Comparison of ENCODE assay signal across 1 cellular context in genomic region chr6:94463306-94463705, GRCh38.
TF ChIP-seq lines count a peak whose summit lies in the region.

No MANE protein-coding gene starts in this region.

TF ChIP-seq in WTC11, 78 proteins besides CTCF, POLR2A, EP300 and RAD21:
- TF ChIP-seq MXD4 (CRISPR knock-in tag; IDR thresholded peaks at IDR 0.05; ENCODE audit: borderline replicate concordance) (no peak), ZNF416 (CRISPR knock-in tag; IDR thresholded peaks at IDR 0.05) (no peak), AFF4 (CRISPR knock-in tag; IDR thresholded peaks at IDR 0.05; ENCODE audit: borderline replicate concordance) (no peak), CBFB (CRISPR knock-in tag; IDR thresholded peaks at IDR 0.05; ENCODE audit: low read depth) (no peak), FOXP1 (CRISPR knock-in tag; IDR thresholded peaks at IDR 0.05; ENCODE audit: borderline replicate concordance) (no peak), TP53 (CRISPR knock-in tag; IDR thresholded peaks at IDR 0.05) (no peak), JAZF1 (CRISPR knock-in tag; IDR thresholded peaks at IDR 0.05) (no peak), SMAD3 (CRISPR knock-in tag; IDR thresholded peaks at IDR 0.05; ENCODE audit: borderline replicate concordance) (no peak), GTF2I (CRISPR knock-in tag; conservative IDR thresholded peaks at IDR 0.05) (no peak), EMX1 (CRISPR knock-in tag; IDR thresholded peaks at IDR 0.05) (no peak), FOXJ3 (CRISPR knock-in tag; IDR thresholded peaks at IDR 0.05; ENCODE audit: borderline replicate concordance) (no peak), USF2 (CRISPR knock-in tag; IDR thresholded peaks at IDR 0.05) (no peak), ZNF317 (CRISPR knock-in tag; IDR thresholded peaks at IDR 0.05; ENCODE audit: borderline replicate concordance, low read depth) (no peak)
- TF ChIP-seq, protein P1, sequence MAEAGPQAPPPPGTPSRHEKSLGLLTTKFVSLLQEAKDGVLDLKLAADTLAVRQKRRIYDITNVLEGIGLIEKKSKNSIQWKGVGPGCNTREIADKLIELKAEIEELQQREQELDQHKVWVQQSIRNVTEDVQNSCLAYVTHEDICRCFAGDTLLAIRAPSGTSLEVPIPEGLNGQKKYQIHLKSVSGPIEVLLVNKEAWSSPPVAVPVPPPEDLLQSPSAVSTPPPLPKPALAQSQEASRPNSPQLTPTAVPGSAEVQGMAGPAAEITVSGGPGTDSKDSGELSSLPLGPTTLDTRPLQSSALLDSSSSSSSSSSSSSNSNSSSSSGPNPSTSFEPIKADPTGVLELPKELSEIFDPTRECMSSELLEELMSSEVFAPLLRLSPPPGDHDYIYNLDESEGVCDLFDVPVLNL (CRISPR knock-in tag; IDR thresholded peaks at IDR 0.05; ENCODE audit: borderline replicate concordance, low read depth) = no peak
- TF ChIP-seq, protein P2, sequence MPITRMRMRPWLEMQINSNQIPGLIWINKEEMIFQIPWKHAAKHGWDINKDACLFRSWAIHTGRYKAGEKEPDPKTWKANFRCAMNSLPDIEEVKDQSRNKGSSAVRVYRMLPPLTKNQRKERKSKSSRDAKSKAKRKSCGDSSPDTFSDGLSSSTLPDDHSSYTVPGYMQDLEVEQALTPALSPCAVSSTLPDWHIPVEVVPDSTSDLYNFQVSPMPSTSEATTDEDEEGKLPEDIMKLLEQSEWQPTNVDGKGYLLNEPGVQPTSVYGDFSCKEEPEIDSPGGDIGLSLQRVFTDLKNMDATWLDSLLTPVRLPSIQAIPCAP (CRISPR knock-in tag; IDR thresholded peaks at IDR 0.05) = no peak
- TF ChIP-seq, protein P3, sequence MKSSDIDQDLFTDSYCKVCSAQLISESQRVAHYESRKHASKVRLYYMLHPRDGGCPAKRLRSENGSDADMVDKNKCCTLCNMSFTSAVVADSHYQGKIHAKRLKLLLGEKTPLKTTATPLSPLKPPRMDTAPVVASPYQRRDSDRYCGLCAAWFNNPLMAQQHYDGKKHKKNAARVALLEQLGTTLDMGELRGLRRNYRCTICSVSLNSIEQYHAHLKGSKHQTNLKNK (CRISPR knock-in tag; IDR thresholded peaks at IDR 0.05) = no peak
